In the genomic region with DNA sequence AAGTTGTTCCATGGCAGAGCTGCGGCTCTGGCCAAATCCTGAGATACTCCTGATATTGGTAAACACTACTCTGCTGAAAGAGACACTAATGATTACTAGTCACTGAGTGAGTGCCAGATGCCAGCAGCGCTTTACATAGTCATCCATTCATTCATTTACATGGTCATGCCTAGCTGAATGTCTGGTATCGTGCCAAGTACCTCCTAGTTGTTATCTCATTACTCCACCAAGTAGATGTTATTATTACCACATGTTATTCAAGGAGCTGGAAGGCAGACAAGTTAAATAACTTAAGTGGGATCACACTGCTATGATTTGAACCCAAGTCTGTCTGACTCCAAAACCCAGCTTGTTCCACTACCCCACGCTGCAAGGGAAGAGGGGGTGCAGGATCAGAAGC, we compare ENCODE assay signal across 9 cellular contexts. TPM values are rescaled to one million over a fixed set of nuclear protein-coding genes. Genes with fewer than 3 reads are reported as not detected.
A peak's percentile ranks its signal among the peaks of the same experiment; 100 is the strongest.
DNase-seq lines count a peak whose midpoint lies in the region; ATAC-seq and TF ChIP-seq lines count a peak whose summit lies in the region.
"Had no signal": no experiment of that assay in that cellular context is flagged by ENCODE, and none has a peak within 500 bp of the region (broad histone marks: within the 10 kb centered on the region; RNA-seq: fewer than 3 reads in every experiment).

No MANE protein-coding gene starts in this region.

- no peaks in the 10 kb centered on the region for H3K9me3 Mint-ChIP-seq in Caco-2 (ENCODE audit: unreplicated experiment)

- DNase-seq in DMS 273 treated with DMSO at 0.1 percent for 48 hours (lab: John Stamatoyannopoulos, UW) (peak; percentile 91), NCI-H2029 (lab: John Stamatoyannopoulos, UW) (peak; percentile 95), T1000 (lab: John Stamatoyannopoulos, UW) (peak; percentile 26), iris pigment epithelial cell (ENCODE audit: low read depth) (peak; percentile 77), Caco-2 (no peak)

- intact Hi-C loops in Caco-2 (cut with micrococcal nuclease; ENCODE audit: unreplicated experiment) = no loop called here

- H3K9me3 ChIP-seq in Caco-2 = no peaks in the 10 kb centered on the region
- H3K9me3 ChIP-seq: vagina had no signal

- no peak for TF ChIP-seq CTCF in Caco-2 (IDR thresholded peaks at IDR 0.05; ENCODE audit: insufficient read depth in 1 of 2, low read depth in 1 of 2, low read length in 1 of 2, severe bottlenecking in 1 of 2, unreplicated experiment in 1 of 2)

- no peak overlapping the region for H3K27ac Mint-ChIP-seq in Caco-2 (ENCODE audit: unreplicated experiment)

- H3K4me3 ChIP-seq in Caco-2 (ENCODE audit: low read depth, low read length) = no peak overlapping the region
- H3K4me3 ChIP-seq: vagina had no signal

- H3K27me3 ChIP-seq in Caco-2 (replicated peaks; ENCODE audit: control insufficient read depth, insufficient read depth, low read length) = peaks cover 4% of the 10 kb centered on the region; the same call in 1 of the 2 replicates
- H3K27me3 ChIP-seq: vagina had no signal

- no TSS peak for BruUV-seq in Caco-2 (replicated peaks; lab: Mats Ljungman, UMichigan)

- H3K27me3 Mint-ChIP-seq in Caco-2 (ENCODE audit: insufficient read depth, unreplicated experiment) = peaks cover 7% of the 10 kb centered on the region

- H3K4me1 Mint-ChIP-seq in Caco-2 (ENCODE audit: low read depth, unreplicated experiment) = no peaks in the 10 kb centered on the region

- no peaks in the 10 kb centered on the region for H3K36me3 ChIP-seq in Caco-2 (ENCODE audit: control insufficient read depth, insufficient read depth, low read length)
- H3K36me3 ChIP-seq: vagina had no signal

- H3K4me3 Mint-ChIP-seq in Caco-2 (ENCODE audit: unreplicated experiment) = no peak overlapping the region

- no peaks in the 10 kb centered on the region for H3K36me3 Mint-ChIP-seq in Caco-2 (ENCODE audit: insufficient read depth, unreplicated experiment)

- no peak for ATAC-seq in GM19452 (IDR thresholded peaks at IDR 0.05; ENCODE audit: unreplicated experiment)
- ATAC-seq in GM18909 (IDR thresholded peaks at IDR 0.05; ENCODE audit: poor library complexity, unreplicated experiment) = no peak
- ATAC-seq in HG03025 (IDR thresholded peaks at IDR 0.05; ENCODE audit: low FRiP score, unreplicated experiment) = no peak

- no peaks in the 10 kb centered on the region; the same call in 1 of the 2 replicates for H3K4me1 ChIP-seq in Caco-2

- POLR2A ChIA-PET in Caco-2 (lab: Charles Lee) = no interaction called here

- CTCF ChIA-PET in Caco-2 (lab: Charles Lee) = no interaction called here

RNA-seq across cellular contexts. Expression of gene OLFML2B, which starts 4.7 kb away (rescaled TPM):
- total RNA-seq in Caco-2 (2022) = 0.43 and 0.56 TPM in 2 replicates

RNA-seq across cellular contexts. Expression of gene NOS1AP, which starts 50.5 kb away (rescaled TPM):
- 5.5 and 6.1 TPM in 2 replicates for total RNA-seq in Caco-2 (2022)

Comparison
In these comparisons a context has a peak if more than half of its experiments do, and no peak if none do; other contexts are left out.
1. DNase-seq: peak in DMS 273 treated with DMSO at 0.1 percent for 48 hours (single experiment), NCI-H2029 (single experiment), T1000 (single experiment) and iris pigment epithelial cell (single experiment); none in Caco-2 (0 of 2).